ENCODE assay signal across 24 cellular contexts in the genomic region with DNA sequence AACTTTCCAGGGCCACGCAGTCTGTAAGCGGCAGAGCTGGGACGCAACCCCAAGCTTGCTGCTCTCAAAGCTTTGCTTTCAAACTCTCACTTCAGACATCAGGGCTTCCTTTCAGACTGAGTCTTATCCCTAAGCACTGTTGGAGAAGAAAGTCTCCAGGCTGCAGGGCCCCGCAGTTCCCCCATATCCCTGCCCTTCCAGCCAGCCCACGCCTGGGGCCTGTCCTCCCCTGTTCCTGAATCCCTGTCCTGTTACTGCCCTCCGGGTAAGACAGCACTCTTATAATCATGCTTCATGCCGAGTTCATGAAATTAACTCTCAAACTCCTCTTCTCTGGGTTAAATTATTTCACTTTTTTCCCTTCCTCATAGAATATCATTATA. TPM values are rescaled to one million over a fixed set of nuclear protein-coding genes. Genes with fewer than 3 reads are reported as not detected.
DNase-seq lines count a peak whose midpoint lies in the region; ATAC-seq and TF ChIP-seq lines count a peak whose summit lies in the region.
"Had no signal": no experiment of that assay in that cellular context is flagged by ENCODE, and none has a peak within 500 bp of the region (broad histone marks: within the 10 kb centered on the region; RNA-seq: fewer than 3 reads in every experiment).

No MANE protein-coding gene starts in this region.

- no peaks in the 10 kb centered on the region for H3K9me2 ChIP-seq in SK-N-SH

- CTCF ChIA-PET in Panc1 (lab: Charles Lee) (no interaction called here), SK-N-SH (lab: Yijun Ruan, JAX) (interaction anchor here (1.0 to 1.4 kb wide), 3 partner anchors 17 to 152 kb away, joined by 3 to 4 read pairs (median 3); no protein-coding TSS in a partner anchor)

- H3K36me3 ChIP-seq in BLaER1 (peaks cover under 1% of the 10 kb centered on the region; the same call in 1 of the 2 replicates), Panc1 (ENCODE audit: control insufficient read depth, insufficient read depth, low read length) (no peaks in the 10 kb centered on the region), SK-N-SH (replicated peaks in 1 of 2; ENCODE audit: control insufficient read depth in 1 of 2, insufficient read depth in 2 of 2, low read length in 1 of 2) (no peaks in the 10 kb centered on the region)

- H3K27me3 Mint-ChIP-seq in osteocyte (ENCODE audit: unreplicated experiment): no peaks in the 10 kb centered on the region

- in situ Hi-C loops in Panc1 (cut with HindIII; ENCODE audit: low pct_unique_long_range_greater_than_20kb, low sequenced_read_pairs): no loop called here

- H3K4me3 Mint-ChIP-seq in osteocyte (ENCODE audit: unreplicated experiment): no peak overlapping the region
- H3K4me3 Mint-ChIP-seq: GM23338, H9, HFFc6 had no signal

- BruUV-seq in Panc1 (replicated peaks; lab: Mats Ljungman, UMichigan): no TSS peak

- no peak for ATAC-seq in activated naive CD4-positive, alpha-beta T cell treated with anti-CD3 and anti-CD28 coated beads, Interleukin-2, amount 50 U/mL, for 72 hours
- ATAC-seq in Panc1: peak; percentile 8; the same call in 1 of the 2 replicates
- ATAC-seq: GM23338 had no signal

- WGBS in SK-N-SH (ENCODE audit: low lambda C conversion rate): 74% methylated on average over 7 of the region's 7 CpGs

- peaks cover under 1% of the 10 kb centered on the region for H3K9me3 ChIP-seq in BLaER1
- no peaks in the 10 kb centered on the region for H3K9me3 ChIP-seq in Panc1 (ENCODE audit: control insufficient read depth, insufficient read depth, low read depth, low read length)
- no peaks in the 10 kb centered on the region for H3K9me3 ChIP-seq in SK-N-SH
- H3K9me3 ChIP-seq: Caco-2 had no signal

- H3K27ac ChIP-seq in BLaER1 (no peak overlapping the region), Panc1 (ENCODE audit: low read length) (peak overlapping the region; percentile 87), SK-N-SH (ENCODE audit: low read depth in 2 of 2, low read length in 1 of 2) (peak overlapping the region in 1 of 2 experiments; percentile 51; a peak in 2 of 4 replicates)

- TF ChIP-seq RAD21 in SK-N-SH (IDR thresholded peaks at IDR 0.05; ENCODE audit: low read length): no peak

- peaks cover 0 to 14% of the 10 kb centered on the region in 2 donors for H3K36me3 Mint-ChIP-seq in activated naive CD4-positive, alpha-beta T cell treated with anti-CD3 and anti-CD28 coated beads, Interleukin-2, amount 50 U/mL, for 72 hours
- no peaks in the 10 kb centered on the region for H3K36me3 Mint-ChIP-seq in osteocyte (ENCODE audit: unreplicated experiment)

- H3K27me3 ChIP-seq in BLaER1: no peaks in the 10 kb centered on the region
- no peaks in the 10 kb centered on the region for H3K27me3 ChIP-seq in Panc1 (ENCODE audit: control insufficient read depth, insufficient read depth, low read length)
- no peaks in the 10 kb centered on the region for H3K27me3 ChIP-seq in SK-N-SH (ENCODE audit: insufficient read depth)

- peaks cover 3% of the 10 kb centered on the region for H3F3A ChIP-seq in SK-N-SH (replicated peaks; ENCODE audit: insufficient read depth)

- H3K4me2 ChIP-seq in BLaER1: peak overlapping the region; percentile 83
- no peak overlapping the region for H3K4me2 ChIP-seq in SK-N-SH
- H3K4me2 ChIP-seq: GM23338 had no signal

- no peaks in the 10 kb centered on the region for H3K9me3 Mint-ChIP-seq in activated naive CD4-positive, alpha-beta T cell treated with anti-CD3 and anti-CD28 coated beads, Interleukin-2, amount 50 U/mL, for 72 hours
- no peaks in the 10 kb centered on the region for H3K9me3 Mint-ChIP-seq in osteocyte (ENCODE audit: unreplicated experiment)
- H3K9me3 Mint-ChIP-seq: GM23338 had no signal

- H4K20me1 ChIP-seq in BLaER1 (peaks cover 94% of the 10 kb centered on the region), SK-N-SH (ENCODE audit: insufficient read depth) (no peaks in the 10 kb centered on the region)

- peaks cover 56% of the 10 kb centered on the region for H3K4me1 Mint-ChIP-seq in osteocyte (ENCODE audit: unreplicated experiment)
- H3K4me1 Mint-ChIP-seq: GM23338, H9 had no signal

- H3K9ac ChIP-seq in BLaER1 (no peak overlapping the region), SK-N-SH (no peak overlapping the region)

- H3K4me1 ChIP-seq in BLaER1: peaks cover 91% of the 10 kb centered on the region
- peaks cover 94% of the 10 kb centered on the region for H3K4me1 ChIP-seq in Panc1 (ENCODE audit: control insufficient read depth, insufficient read depth, low read length)
- H3K4me1 ChIP-seq in SK-N-SH (ENCODE audit: control insufficient read depth in 1 of 2, insufficient read depth in 2 of 2, low read depth in 1 of 2, low read length in 1 of 2): peaks cover 4 to 60% of the 10 kb centered on the region in 2 experiments; a peak in 3 of 4 replicates
- H3K4me1 ChIP-seq: Caco-2 had no signal

- DNase-seq in activated naive CD4-positive, alpha-beta T cell treated with anti-CD3 and anti-CD28 coated beads, Interleukin-2, amount 50 U/mL, for 72 hours (ENCODE audit: low spot score in 2 of 2): no peak
- DNase-seq in activated naive CD4-positive, alpha-beta T cell (lab: John Stamatoyannopoulos, UW): no peak
- DNase-seq in Panc1 (ENCODE audit: low read depth, low spot score) (no peak), osteocyte (ENCODE audit: extremely low spot score, unreplicated experiment) (no peak), SK-N-SH (no peak)
- DNase-seq in activated CD4-positive, alpha-beta T cell treated with anti-CD3 and anti-CD28 coated beads for 48 hours: no peak
- DNase-seq: C1 segment of cervical spinal cord; Caco-2; CD8-positive, alpha-beta T cell; DMS79; GF-D8; H9; HFFc6; KG1; NCI-H1048; NCI-H1417; NCI-H1694; NCI-H2081; NCI-H2171; NCI-H510A; NCI-H69; SHP77 had no signal

- POLR2A ChIA-PET in Panc1 (lab: Charles Lee): interaction anchor here (0.8 kb wide), 1 partner anchor 94 kb away, joined by 3 read pairs; no protein-coding TSS in a partner anchor
- POLR2A ChIA-PET in SK-N-SH (lab: Yijun Ruan, JAX): no interaction called here

- no peak for TF ChIP-seq EP300 in SK-N-SH (IDR thresholded peaks at IDR 0.05; ENCODE audit: borderline replicate concordance in 1 of 2, low read depth in 1 of 2, low read length in 1 of 2)

- no peak overlapping the region for H3K4me3 ChIP-seq in BLaER1
- H3K4me3 ChIP-seq in Panc1 (ENCODE audit: low read depth in 2 of 2, low read length in 2 of 2): no peak overlapping the region
- H3K4me3 ChIP-seq in SK-N-SH (ENCODE audit: low read depth in 2 of 2, low read length in 1 of 2): no peak overlapping the region
- H3K4me3 ChIP-seq: GM23338 had no signal

- no peak overlapping the region for H2AFZ ChIP-seq in SK-N-SH (ENCODE audit: low read depth)
- H2AFZ ChIP-seq: GM23338 had no signal

- TF ChIP-seq CTCF in Panc1 (IDR thresholded peaks at IDR 0.05) (no peak), osteocyte (IDR thresholded peaks at IDR 0.05) (no peak), SK-N-SH (IDR thresholded peaks at IDR 0.05) (no peak)

- intact Hi-C loops in Panc1 (cut with micrococcal nuclease; ENCODE audit: unreplicated experiment): loop anchor here (5.0 kb wide), 1 partner anchor 67 kb away; no protein-coding TSS in a partner anchor

- peaks cover 12% of the 10 kb centered on the region; the same call in 1 of the 2 replicates for H3K79me2 ChIP-seq in SK-N-SH (ENCODE audit: insufficient read depth)

- H3K27ac Mint-ChIP-seq in activated naive CD4-positive, alpha-beta T cell treated with anti-CD3 and anti-CD28 coated beads, Interleukin-2, amount 50 U/mL, for 72 hours: peak overlapping the region; percentile 54 to 86
- peak overlapping the region; percentile 49 for H3K27ac Mint-ChIP-seq in osteocyte (ENCODE audit: unreplicated experiment)
- H3K27ac Mint-ChIP-seq: GM23338, HFFc6 had no signal

TF ChIP-seq in SK-N-SH, 30 proteins besides CTCF, POLR2A, EP300 and RAD21:
- TF ChIP-seq TEAD4 (IDR thresholded peaks at IDR 0.05; ENCODE audit: borderline replicate concordance, insufficient read depth) (no peak), FOSL2 (IDR thresholded peaks at IDR 0.05; ENCODE audit: borderline replicate concordance, low read depth) (no peak), RXRA (IDR thresholded peaks at IDR 0.05; ENCODE audit: borderline replicate concordance, low read depth) (no peak), POLR2AphosphoS5 (IDR thresholded peaks at IDR 0.05; ENCODE audit: low read depth, low read length) (no peak), JUND (IDR thresholded peaks at IDR 0.05) (no peak), MEF2A (IDR thresholded peaks at IDR 0.05; ENCODE audit: borderline replicate concordance, low read depth) (no peak)
- TF ChIP-seq, protein P1, sequence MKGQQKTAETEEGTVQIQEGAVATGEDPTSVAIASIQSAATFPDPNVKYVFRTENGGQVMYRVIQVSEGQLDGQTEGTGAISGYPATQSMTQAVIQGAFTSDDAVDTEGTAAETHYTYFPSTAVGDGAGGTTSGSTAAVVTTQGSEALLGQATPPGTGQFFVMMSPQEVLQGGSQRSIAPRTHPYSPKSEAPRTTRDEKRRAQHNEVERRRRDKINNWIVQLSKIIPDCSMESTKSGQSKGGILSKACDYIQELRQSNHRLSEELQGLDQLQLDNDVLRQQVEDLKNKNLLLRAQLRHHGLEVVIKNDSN (IDR thresholded peaks at IDR 0.05; ENCODE audit: borderline replicate concordance, low read depth): no peak

RNA-seq across cellular contexts. Expression of a gene that starts 37.9 kb away (rescaled TPM):
- total RNA-seq in activated naive CD4-positive, alpha-beta T cell treated with anti-CD3 and anti-CD28 coated beads, Interleukin-2, amount 50 U/mL, for 72 hours: 10 to 100 TPM; 46.0 to 96.5 TPM
- total RNA-seq in Panc1 (2021; ENCODE audit: unreplicated experiment): 234 TPM
- 556 TPM for polyA plus RNA-seq in Panc1 (2012; ENCODE audit: insufficient read length)
- 56.8 and 57.8 TPM in 2 replicates for total RNA-seq in osteocyte
- 34.6 and 77.0 TPM in 2 replicates for polyA plus RNA-seq in SK-N-SH (2012; rRNA removed)
- polyA plus RNA-seq in SK-N-SH (2012; cell fraction: cytosol; rRNA removed): 42.6 and 64.9 TPM in 2 replicates
- polyA plus RNA-seq in SK-N-SH (2012; cell fraction: nucleus; rRNA removed): 45.4 and 53.6 TPM in 2 replicates
